ENCODE assay signal across 20 cellular contexts in genomic region chr1:180612591-180612990, GRCh38. TPM values are rescaled to one million over a fixed set of nuclear protein-coding genes. Genes with fewer than 3 reads are reported as not detected.
DNase-seq lines count a peak whose midpoint lies in the region; ATAC-seq, FAIRE-seq and TF ChIP-seq lines count a peak whose summit lies in the region.
"Had no signal": no experiment of that assay in that cellular context is flagged by ENCODE, and none has a peak within 500 bp of the region (broad histone marks: within the 10 kb centered on the region; RNA-seq: fewer than 3 reads in every experiment).

No MANE protein-coding gene starts in this region.

- intact Hi-C loops in left ventricle myocardium inferior (cut with micrococcal nuclease) (no loop called here), right cardiac atrium (cut with DNase I) (loop anchor here in 1 of 4 donors (10.0 kb wide), 1 partner anchor 68 kb away; no protein-coding TSS in a partner anchor), body of pancreas (cut with DNase I) (no loop called here), PC-9 (cut with micrococcal nuclease; ENCODE audit: unreplicated experiment) (no loop called here)

- dilution Hi-C loops in keratinocyte (cut with MboI; ENCODE audit: extremely low pct_ligation_motif_present, low sequenced_read_pairs), result no loop called here

- BruUV-seq in PC-9 (replicated peaks; lab: Mats Ljungman, UMichigan), result no TSS peak

- H3K27ac ChIP-seq in left ventricle myocardium inferior (replicated peaks) (peak overlapping the region; percentile 83), right cardiac atrium (ENCODE audit: low read length) (no peak overlapping the region), Karpas-422 (ENCODE audit: low read length) (peak overlapping the region; percentile 75; the same call in 1 of the 2 replicates), body of pancreas (peak overlapping the region in 3 of 4 donors; percentile 33 to 77 (median 60)), keratinocyte (ENCODE audit: control insufficient read depth, insufficient read depth, low read length) (peak overlapping the region; percentile 80), PC-9 (no peak overlapping the region)
- H3K27ac ChIP-seq: A549, HL-60 had no signal

- FAIRE-seq in keratinocyte (lab: Jason Lieb, UNC), result no peak
- FAIRE-seq: A549, GM18507 had no signal

- TF ChIP-seq POLR2A in body of pancreas (IDR thresholded peaks at IDR 0.05), result no peak

- H3K4me1 ChIP-seq in left ventricle myocardium inferior (peaks cover 44% of the 10 kb centered on the region), right cardiac atrium (ENCODE audit: control insufficient read depth, insufficient read depth, low read length) (peaks cover 2% of the 10 kb centered on the region), Karpas-422 (ENCODE audit: low read length) (peaks cover 20% of the 10 kb centered on the region), body of pancreas (peaks cover 83% of the 10 kb centered on the region), keratinocyte (ENCODE audit: control insufficient read depth, extremely low read depth, insufficient read depth, low read length) (peaks cover 50% of the 10 kb centered on the region), PC-9 (replicated peaks; ENCODE audit: insufficient read depth) (peaks cover 10% of the 10 kb centered on the region)

- no peak for TF ChIP-seq CTCF in left ventricle myocardium inferior (IDR thresholded peaks at IDR 0.05; ENCODE audit: borderline replicate concordance)
- TF ChIP-seq CTCF in body of pancreas (IDR thresholded peaks at IDR 0.05), result no peak
- no peak for TF ChIP-seq CTCF in keratinocyte (optimal IDR thresholded peaks at IDR 0.05 in 1 of 3, IDR thresholded peaks at IDR 0.05 in 1 of 3, conservative IDR thresholded peaks at IDR 0.05 in 1 of 3; ENCODE audit: extremely low read depth in 1 of 3, insufficient read depth in 2 of 3, low read length in 3 of 3)
- no peak for TF ChIP-seq CTCF in PC-9 (conservative IDR thresholded peaks at IDR 0.05)
- no peak for TF ChIP-seq CTCF in GM13977 (IDR thresholded peaks at IDR 0.05; ENCODE audit: extremely low read depth, insufficient read depth, missing control alignments)

- H3K4me3 ChIP-seq in left ventricle myocardium inferior (no peak overlapping the region), right cardiac atrium (ENCODE audit: low read length) (no peak overlapping the region), Karpas-422 (ENCODE audit: low read length) (no peak overlapping the region), body of pancreas (no peak overlapping the region), keratinocyte (ENCODE audit: control insufficient read depth in 2 of 3, extremely low read depth in 1 of 3, insufficient read depth in 2 of 3, low read depth in 1 of 3, low read length in 3 of 3) (no peak overlapping the region), PC-9 (no peak overlapping the region)
- H3K4me3 ChIP-seq: A549, GM23338 had no signal

- no peaks in the 10 kb centered on the region; the same call in 1 of the 2 replicates for H3F3A ChIP-seq in PC-9 (ENCODE audit: insufficient read depth, low read depth)

- no peaks in the 10 kb centered on the region for H3K9me2 ChIP-seq in Karpas-422 (replicated peaks; ENCODE audit: insufficient read depth, low read length)
- H3K9me2 ChIP-seq in PC-9 (ENCODE audit: insufficient read depth), result no peaks in the 10 kb centered on the region

- in situ Hi-C loops in GM13977 (cut with MboI; ENCODE audit: low pct_unique_long_range_greater_than_20kb, low sequenced_read_pairs, unreplicated experiment), result no loop called here

- H3K79me2 ChIP-seq in Karpas-422 (ENCODE audit: low read length) (no peaks in the 10 kb centered on the region), keratinocyte (ENCODE audit: control insufficient read depth, insufficient read depth, low read length) (no peaks in the 10 kb centered on the region), PC-9 (ENCODE audit: low read depth) (no peaks in the 10 kb centered on the region)

- H3K27me3 ChIP-seq in left ventricle myocardium inferior (ENCODE audit: low read depth) (no peaks in the 10 kb centered on the region), right cardiac atrium (ENCODE audit: control insufficient read depth, insufficient read depth) (no peaks in the 10 kb centered on the region), Karpas-422 (ENCODE audit: low read length) (no peaks in the 10 kb centered on the region), body of pancreas (no peaks in the 10 kb centered on the region), keratinocyte (ENCODE audit: control insufficient read depth, extremely low read depth, insufficient read depth, low read length) (no peaks in the 10 kb centered on the region), PC-9 (ENCODE audit: insufficient read depth, low read depth) (no peaks in the 10 kb centered on the region)

- POLR2A ChIA-PET in PC-9 (lab: Charles Lee; ENCODE audit: unreplicated experiment), result no interaction called here

- H3K9me3 ChIP-seq in left ventricle myocardium inferior (replicated peaks) (no peaks in the 10 kb centered on the region), right cardiac atrium (ENCODE audit: control insufficient read depth, low read length) (no peaks in the 10 kb centered on the region), Karpas-422 (ENCODE audit: low read length) (no peaks in the 10 kb centered on the region), body of pancreas (no peaks in the 10 kb centered on the region), keratinocyte (ENCODE audit: control insufficient read depth, low read depth, low read length) (no peaks in the 10 kb centered on the region), PC-9 (ENCODE audit: insufficient read depth, low read depth) (no peaks in the 10 kb centered on the region)
- H3K9me3 ChIP-seq: A549, Caco-2 had no signal

- H3K4me2 ChIP-seq in Karpas-422 (ENCODE audit: low read depth, low read length, poor library complexity, severe bottlenecking), result peak overlapping the region; percentile 57
- no peak overlapping the region for H3K4me2 ChIP-seq in keratinocyte (ENCODE audit: control insufficient read depth, extremely low read depth, insufficient read depth, low read depth, low read length)
- H3K4me2 ChIP-seq in PC-9, result no peak overlapping the region
- H3K4me2 ChIP-seq: A549, GM23338 had no signal

- H3K9me1 ChIP-seq in keratinocyte (ENCODE audit: control insufficient read depth, extremely low read depth, insufficient read depth, low read length), result peaks cover 3% of the 10 kb centered on the region

- ATAC-seq in right cardiac atrium (no peak), body of pancreas (no peak), GM19467 (IDR thresholded peaks at IDR 0.05; ENCODE audit: unreplicated experiment) (no peak)
- ATAC-seq: A549; CD8-positive, alpha-beta T cell; GM23338 had no signal

- DNase-seq in left ventricle myocardium inferior (no peak), right cardiac atrium (no peak), Karpas-422 (no peak), body of pancreas (no peak), keratinocyte (ENCODE audit: low read depth, low spot score) (no peak), PC-9 (no peak), GM13977 (ENCODE audit: low spot score) (no peak)
- DNase-seq: Caco-2; CD8-positive, alpha-beta T cell; DMS53; GF-D8; H7 had no signal

- peak overlapping the region; percentile 93; the same call in 1 of the 2 replicates for H2AFZ ChIP-seq in Karpas-422 (ENCODE audit: low read length)
- H2AFZ ChIP-seq in keratinocyte (ENCODE audit: control insufficient read depth, low read length), result no peak overlapping the region
- no peak overlapping the region for H2AFZ ChIP-seq in PC-9
- H2AFZ ChIP-seq: GM23338 had no signal

- H4K20me1 ChIP-seq in Karpas-422 (ENCODE audit: insufficient read depth, low read depth, low read length) (no peaks in the 10 kb centered on the region), keratinocyte (ENCODE audit: control insufficient read depth, extremely low read depth, insufficient read depth, low read length) (no peaks in the 10 kb centered on the region), PC-9 (ENCODE audit: insufficient read depth) (no peaks in the 10 kb centered on the region)

- H3K9ac ChIP-seq in Karpas-422 (ENCODE audit: low read length) (no peak overlapping the region), keratinocyte (ENCODE audit: control insufficient read depth, extremely low read depth, insufficient read depth, low read length) (no peak overlapping the region)

- H3K36me3 ChIP-seq in left ventricle myocardium inferior (no peaks in the 10 kb centered on the region), Karpas-422 (ENCODE audit: insufficient read depth, low read length) (no peaks in the 10 kb centered on the region), body of pancreas (replicated peaks in 1 of 2; ENCODE audit: insufficient read depth in 1 of 2, low read depth in 2 of 2) (no peaks in the 10 kb centered on the region), keratinocyte (ENCODE audit: control insufficient read depth in 2 of 2, extremely low read depth in 1 of 2, insufficient read depth in 2 of 2, low read length in 2 of 2) (no peaks in the 10 kb centered on the region), PC-9 (ENCODE audit: low read depth) (no peaks in the 10 kb centered on the region)

- CTCF ChIA-PET in PC-9 (lab: Charles Lee), result no interaction called here

- 91% methylated on average over 1 of the region's 1 CpG for WGBS in right cardiac atrium
- 89 to 90% methylated on average over 1 of the region's 1 CpG for WGBS in body of pancreas, 2 donors

RNA-seq across cellular contexts. Expression of gene XPR1, which starts 19.2 kb away (rescaled TPM):
- total RNA-seq in left ventricle myocardium inferior, result 60.4 TPM
- 10 to 100 TPM; 22.9 to 33.4 (median 31.5) TPM for total RNA-seq in right cardiac atrium
- 10.7 TPM for polyA plus RNA-seq in right cardiac atrium
- total RNA-seq in Karpas-422 (2014; rRNA removed; shearing (Covaris generic); ENCODE audit: low replicate concordance), result 18.2 and 38.3 TPM in 2 replicates
- 10 to 100 TPM; 11.5 to 13.0 TPM for total RNA-seq in body of pancreas
- 22.7 to 40.0 TPM (median 31.1 TPM) in 3 replicates for polyA plus RNA-seq in keratinocyte
- 7.3 TPM for polyA plus RNA-seq in keratinocyte (2011; ENCODE audit: low read depth)
- polyA plus RNA-seq in keratinocyte (2011; cell fraction: cytosol; rRNA removed), result 17.2 and 30.4 TPM in 2 replicates
- polyA plus RNA-seq in keratinocyte (2011; cell fraction: nucleus; rRNA removed), result 34.2 TPM in 2 replicates
- 7.3 and 23.0 TPM in 2 replicates for polyA plus RNA-seq in keratinocyte (2012; ENCODE audit: low replicate concordance)
- polyA minus RNA-seq in keratinocyte, result 45.4 to 72.1 TPM (median 49.4 TPM) in 3 replicates
- 40.1 TPM for polyA minus RNA-seq in keratinocyte (2011; cell fraction: cytosol; rRNA and poly(A)+ RNA removed)
- polyA minus RNA-seq in keratinocyte (2011; cell fraction: nucleus; rRNA and poly(A)+ RNA removed), result 38.6 and 86.7 TPM in 2 replicates
- total RNA-seq in PC-9 (2021), result 10.4 and 16.8 TPM in 2 replicates

RNA-seq across cellular contexts. Expression of gene OVAAL, which starts 53.8 kb away (rescaled TPM):
- total RNA-seq in left ventricle myocardium inferior (5.3 TPM), right cardiac atrium (under 1 TPM; 0.39 to 0.69 (median 0.43) TPM), body of pancreas (not detected), PC-9 (2021) (not detected in 2 replicates)
- polyA plus RNA-seq in right cardiac atrium (1.7 TPM), keratinocyte (not detected in 3 replicates)
- 3.6 and 4.2 TPM in 2 replicates for total RNA-seq in Karpas-422 (2014; rRNA removed; shearing (Covaris generic); ENCODE audit: low replicate concordance)
- polyA plus RNA-seq in keratinocyte (2011; ENCODE audit: low read depth), result not detected
- polyA plus RNA-seq in keratinocyte (2011; cell fraction: cytosol; rRNA removed), result not detected in 2 replicates
- not detected in 2 replicates for polyA plus RNA-seq in keratinocyte (2011; cell fraction: nucleus; rRNA removed)
- not detected in 2 replicates for polyA plus RNA-seq in keratinocyte (2012; ENCODE audit: low replicate concordance)
- not detected in 3 replicates for polyA minus RNA-seq in keratinocyte
- polyA minus RNA-seq in keratinocyte (2011; cell fraction: cytosol; rRNA and poly(A)+ RNA removed), result not detected
- polyA minus RNA-seq in keratinocyte (2011; cell fraction: nucleus; rRNA and poly(A)+ RNA removed), result not detected in 2 replicates
- total RNA-seq: Caco-2; CD8-positive, alpha-beta T cell; GM23338; H7 had no signal
- polyA plus RNA-seq: AG04450, BJ, CD14-positive monocyte, GM23338 had no signal

Comparison
In these comparisons a context has a peak if more than half of its experiments do, and no peak if none do; other contexts are left out.
1. H3K27ac ChIP-seq: peak in left ventricle myocardium inferior (single experiment), Karpas-422 (single experiment), body of pancreas (3 of 4) and keratinocyte (single experiment); none in right cardiac atrium (single experiment) and PC-9 (single experiment).